In the genomic region with DNA sequence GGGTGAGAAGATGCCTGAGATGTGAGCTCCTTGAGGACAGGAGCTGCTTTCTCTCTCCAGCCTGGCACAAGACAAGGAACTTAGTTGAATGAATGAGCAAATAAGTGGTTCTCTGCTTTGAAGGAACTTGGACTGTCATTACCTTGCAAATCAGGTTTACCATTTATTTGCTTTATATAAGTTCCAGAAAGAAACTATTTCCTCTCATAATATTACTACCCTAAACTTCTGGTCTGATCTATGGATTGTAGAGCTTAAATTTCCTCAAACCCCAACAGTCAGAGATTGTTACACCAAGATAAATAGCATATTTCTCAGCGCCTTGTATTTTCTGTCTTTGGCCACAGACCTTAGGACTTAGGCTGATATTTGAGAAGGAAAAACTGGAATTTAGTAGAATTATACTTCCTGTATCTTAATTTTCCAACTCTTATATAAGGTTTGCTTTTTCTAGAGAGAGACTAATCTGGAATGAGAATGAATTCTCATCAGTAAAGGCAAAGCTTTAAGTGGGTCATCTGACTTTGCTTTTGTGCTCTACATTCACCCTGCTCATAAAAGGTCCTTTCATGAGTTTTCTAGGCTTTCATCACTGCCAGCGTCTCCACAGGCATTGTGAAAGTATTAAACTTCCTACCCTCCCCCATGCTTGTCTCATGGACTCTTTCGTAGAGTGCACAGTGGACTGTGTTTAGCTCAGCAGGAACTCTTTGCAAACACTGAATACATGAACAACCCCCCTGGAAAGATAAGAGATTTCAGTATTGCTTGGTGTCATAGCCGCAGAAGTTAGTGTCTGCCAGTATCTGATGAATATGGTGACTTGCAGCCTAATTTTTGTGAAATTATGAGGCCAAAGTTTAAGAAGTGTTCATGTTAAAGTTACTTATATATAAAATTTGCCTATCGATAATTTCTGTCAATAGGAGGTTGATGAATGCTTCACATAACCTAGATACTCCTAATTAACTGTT, we compare ENCODE assay signal across 2 cellular contexts.
A peak's percentile ranks its signal among the peaks of the same experiment; 100 is the strongest.
TF ChIP-seq lines count a peak whose summit lies in the region.

No MANE protein-coding gene starts in this region.

TF ChIP-seq in K562, 482 proteins besides CTCF, POLR2A, EP300 and RAD21 (continued from another document and continues in another):
- TF ChIP-seq ETV6 (IDR thresholded peaks at IDR 0.05; ENCODE audit: borderline replicate concordance in 1 of 2, low read depth in 2 of 2, low read length in 1 of 2) (no peak), ETV6 (CRISPR knock-in tag; IDR thresholded peaks at IDR 0.05; ENCODE audit: borderline replicate concordance) (no peak), CREM (IDR thresholded peaks at IDR 0.05; ENCODE audit: low read depth) (peak; percentile 50; the same call in 1 of the 2 replicates), ZFP1 (CRISPR knock-in tag; IDR thresholded peaks at IDR 0.05) (no peak), TGIF2 (CRISPR knock-in tag; IDR thresholded peaks at IDR 0.05) (no peak), LCOR (CRISPR knock-in tag; IDR thresholded peaks at IDR 0.05) (0 out of 2 replicates have a peak, but pooled peaks have one; percentile 14), KDM2B (CRISPR knock-in tag; IDR thresholded peaks at IDR 0.05) (no peak), SMARCE1 (IDR thresholded peaks at IDR 0.05) (peak; percentile 65; the same call in 1 of the 2 replicates), HDAC2 (IDR thresholded peaks at IDR 0.05) (peak; percentile 24; the same call in 1 of the 2 replicates), RB1 (IDR thresholded peaks at IDR 0.05; ENCODE audit: low read depth) (no peak), STAT5A (IDR thresholded peaks at IDR 0.05; ENCODE audit: borderline replicate concordance, low read length) (peak; percentile 32; the same call in 1 of the 2 replicates), RFX1 (IDR thresholded peaks at IDR 0.05) (no peak), EHMT2 (IDR thresholded peaks at IDR 0.05) (no peak), ZNF134 (CRISPR knock-in tag; conservative IDR thresholded peaks at IDR 0.05) (no peak), MYC (IDR thresholded peaks at IDR 0.05; ENCODE audit: low read depth, low read length) (no peak), MYC (CRISPR knock-in tag; IDR thresholded peaks at IDR 0.05; ENCODE audit: borderline replicate concordance, low read depth) (no peak), SOX6 (IDR thresholded peaks at IDR 0.05) (peak; percentile 80), TEAD2 (tag; IDR thresholded peaks at IDR 0.05) (no peak), RHOXF2B (CRISPR knock-in tag; conservative IDR thresholded peaks at IDR 0.05) (no peak), NFIC (IDR thresholded peaks at IDR 0.05) (no peak), CEBPB (tag; IDR thresholded peaks at IDR 0.05) (peak; percentile 84), VEZF1 (CRISPR knock-in tag; IDR thresholded peaks at IDR 0.05) (peak; percentile 56), PYGO2 (tag; IDR thresholded peaks at IDR 0.05) (no peak), KLF10 (CRISPR knock-in tag; IDR thresholded peaks at IDR 0.05) (no peak), CAMTA2 (CRISPR knock-in tag; conservative IDR thresholded peaks at IDR 0.05) (no peak), HMGXB4 (CRISPR knock-in tag; IDR thresholded peaks at IDR 0.05) (no peak), ZNF586 (CRISPR knock-in tag; conservative IDR thresholded peaks at IDR 0.05) (no peak), BCLAF1 (IDR thresholded peaks at IDR 0.05; ENCODE audit: borderline replicate concordance in 1 of 2, control insufficient read depth in 1 of 2, low read depth in 2 of 2, low read length in 1 of 2) (no peak), SMAD4 (CRISPR knock-in tag; conservative IDR thresholded peaks at IDR 0.05) (no peak)

TF ChIP-seq in HepG2, 621 proteins besides CTCF, POLR2A, EP300 and RAD21 (continued from another document and continues in another):
- TF ChIP-seq, protein P1, sequence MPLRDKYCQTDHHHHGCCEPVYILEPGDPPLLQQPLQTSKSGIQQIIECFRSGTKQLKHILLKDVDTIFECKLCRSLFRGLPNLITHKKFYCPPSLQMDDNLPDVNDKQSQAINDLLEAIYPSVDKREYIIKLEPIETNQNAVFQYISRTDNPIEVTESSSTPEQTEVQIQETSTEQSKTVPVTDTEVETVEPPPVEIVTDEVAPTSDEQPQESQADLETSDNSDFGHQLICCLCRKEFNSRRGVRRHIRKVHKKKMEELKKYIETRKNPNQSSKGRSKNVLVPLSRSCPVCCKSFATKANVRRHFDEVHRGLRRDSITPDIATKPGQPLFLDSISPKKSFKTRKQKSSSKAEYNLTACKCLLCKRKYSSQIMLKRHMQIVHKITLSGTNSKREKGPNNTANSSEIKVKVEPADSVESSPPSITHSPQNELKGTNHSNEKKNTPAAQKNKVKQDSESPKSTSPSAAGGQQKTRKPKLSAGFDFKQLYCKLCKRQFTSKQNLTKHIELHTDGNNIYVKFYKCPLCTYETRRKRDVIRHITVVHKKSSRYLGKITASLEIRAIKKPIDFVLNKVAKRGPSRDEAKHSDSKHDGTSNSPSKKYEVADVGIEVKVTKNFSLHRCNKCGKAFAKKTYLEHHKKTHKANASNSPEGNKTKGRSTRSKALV (CRISPR knock-in tag; IDR thresholded peaks at IDR 0.05): no peak
- TF ChIP-seq, protein P2, sequence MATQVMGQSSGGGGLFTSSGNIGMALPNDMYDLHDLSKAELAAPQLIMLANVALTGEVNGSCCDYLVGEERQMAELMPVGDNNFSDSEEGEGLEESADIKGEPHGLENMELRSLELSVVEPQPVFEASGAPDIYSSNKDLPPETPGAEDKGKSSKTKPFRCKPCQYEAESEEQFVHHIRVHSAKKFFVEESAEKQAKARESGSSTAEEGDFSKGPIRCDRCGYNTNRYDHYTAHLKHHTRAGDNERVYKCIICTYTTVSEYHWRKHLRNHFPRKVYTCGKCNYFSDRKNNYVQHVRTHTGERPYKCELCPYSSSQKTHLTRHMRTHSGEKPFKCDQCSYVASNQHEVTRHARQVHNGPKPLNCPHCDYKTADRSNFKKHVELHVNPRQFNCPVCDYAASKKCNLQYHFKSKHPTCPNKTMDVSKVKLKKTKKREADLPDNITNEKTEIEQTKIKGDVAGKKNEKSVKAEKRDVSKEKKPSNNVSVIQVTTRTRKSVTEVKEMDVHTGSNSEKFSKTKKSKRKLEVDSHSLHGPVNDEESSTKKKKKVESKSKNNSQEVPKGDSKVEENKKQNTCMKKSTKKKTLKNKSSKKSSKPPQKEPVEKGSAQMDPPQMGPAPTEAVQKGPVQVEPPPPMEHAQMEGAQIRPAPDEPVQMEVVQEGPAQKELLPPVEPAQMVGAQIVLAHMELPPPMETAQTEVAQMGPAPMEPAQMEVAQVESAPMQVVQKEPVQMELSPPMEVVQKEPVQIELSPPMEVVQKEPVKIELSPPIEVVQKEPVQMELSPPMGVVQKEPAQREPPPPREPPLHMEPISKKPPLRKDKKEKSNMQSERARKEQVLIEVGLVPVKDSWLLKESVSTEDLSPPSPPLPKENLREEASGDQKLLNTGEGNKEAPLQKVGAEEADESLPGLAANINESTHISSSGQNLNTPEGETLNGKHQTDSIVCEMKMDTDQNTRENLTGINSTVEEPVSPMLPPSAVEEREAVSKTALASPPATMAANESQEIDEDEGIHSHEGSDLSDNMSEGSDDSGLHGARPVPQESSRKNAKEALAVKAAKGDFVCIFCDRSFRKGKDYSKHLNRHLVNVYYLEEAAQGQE (IDR thresholded peaks at IDR 0.05; ENCODE audit: borderline replicate concordance in 1 of 2, low read depth in 1 of 2, low read length in 2 of 2): peak in 1 of 2 experiments; percentile 81; a peak in 1 of 4 replicates
- TF ChIP-seq NFKBIZ (CRISPR knock-in tag; IDR thresholded peaks at IDR 0.05) (0 out of 2 replicates have a peak, but pooled peaks have one; percentile 87), KAT7 (CRISPR knock-in tag; IDR thresholded peaks at IDR 0.05; ENCODE audit: borderline replicate concordance) (no peak; the same call in 1 of the 2 replicates), ZNF720 (CRISPR knock-in tag; IDR thresholded peaks at IDR 0.05) (no peak), CBFB (CRISPR knock-in tag; IDR thresholded peaks at IDR 0.05) (peak; percentile 89), FOSL1 (CRISPR knock-in tag; IDR thresholded peaks at IDR 0.05; ENCODE audit: borderline replicate concordance) (no peak), ZNF652 (CRISPR knock-in tag; IDR thresholded peaks at IDR 0.05; ENCODE audit: borderline replicate concordance, low read depth) (peak; percentile 22; the same call in 1 of the 2 replicates), HDAC6 (IDR thresholded peaks at IDR 0.05; ENCODE audit: low read depth, low read length) (no peak), ZNF441 (CRISPR knock-in tag; IDR thresholded peaks at IDR 0.05; ENCODE audit: borderline replicate concordance) (peak; percentile 69; the same call in 1 of the 2 replicates), ZNF124 (CRISPR knock-in tag; IDR thresholded peaks at IDR 0.05) (peak; percentile 90), TEAD2 (CRISPR knock-in tag; IDR thresholded peaks at IDR 0.05) (no peak), POLR2G (IDR thresholded peaks at IDR 0.05; ENCODE audit: low read depth, low read length) (no peak), MTF2 (CRISPR knock-in tag; IDR thresholded peaks at IDR 0.05; ENCODE audit: borderline replicate concordance) (no peak), HNF4G (IDR thresholded peaks at IDR 0.05; ENCODE audit: borderline replicate concordance, low read depth, low read length) (peak; percentile 77), HNF4G (CRISPR knock-in tag; IDR thresholded peaks at IDR 0.05; ENCODE audit: borderline replicate concordance, low read depth) (no peak; the same call in 1 of the 2 replicates), ZSCAN31 (CRISPR knock-in tag; IDR thresholded peaks at IDR 0.05; ENCODE audit: low read depth) (0 out of 2 replicates have a peak, but pooled peaks have one; percentile 49), ZFX (CRISPR knock-in tag; IDR thresholded peaks at IDR 0.05; ENCODE audit: low read depth) (no peak), NFYB (CRISPR knock-in tag; IDR thresholded peaks at IDR 0.05) (no peak), PCBP1 (IDR thresholded peaks at IDR 0.05; ENCODE audit: borderline replicate concordance, low read depth, low read length) (no peak), ZNF564 (CRISPR knock-in tag; IDR thresholded peaks at IDR 0.05) (0 out of 2 replicates have a peak, but pooled peaks have one; percentile 58), EZH2 (conservative IDR thresholded peaks at IDR 0.05; ENCODE audit: low read depth, low read length) (no peak), TEAD3 (CRISPR knock-in tag; optimal IDR thresholded peaks at IDR 0.05; ENCODE audit: borderline replicate concordance) (peak; percentile 90), DNMT1 (CRISPR knock-in tag; IDR thresholded peaks at IDR 0.05) (no peak), ZNF607 (CRISPR knock-in tag; IDR thresholded peaks at IDR 0.05; ENCODE audit: borderline replicate concordance) (no peak; the same call in 1 of the 2 replicates), XRCC5 (optimal IDR thresholded peaks at IDR 0.05; ENCODE audit: low read length) (peak; percentile 94), ATF3 (CRISPR knock-in tag; IDR thresholded peaks at IDR 0.05) (peak; percentile 89), ZSCAN12 (CRISPR knock-in tag; IDR thresholded peaks at IDR 0.05) (no peak)
- TF ChIP-seq, protein P3, sequence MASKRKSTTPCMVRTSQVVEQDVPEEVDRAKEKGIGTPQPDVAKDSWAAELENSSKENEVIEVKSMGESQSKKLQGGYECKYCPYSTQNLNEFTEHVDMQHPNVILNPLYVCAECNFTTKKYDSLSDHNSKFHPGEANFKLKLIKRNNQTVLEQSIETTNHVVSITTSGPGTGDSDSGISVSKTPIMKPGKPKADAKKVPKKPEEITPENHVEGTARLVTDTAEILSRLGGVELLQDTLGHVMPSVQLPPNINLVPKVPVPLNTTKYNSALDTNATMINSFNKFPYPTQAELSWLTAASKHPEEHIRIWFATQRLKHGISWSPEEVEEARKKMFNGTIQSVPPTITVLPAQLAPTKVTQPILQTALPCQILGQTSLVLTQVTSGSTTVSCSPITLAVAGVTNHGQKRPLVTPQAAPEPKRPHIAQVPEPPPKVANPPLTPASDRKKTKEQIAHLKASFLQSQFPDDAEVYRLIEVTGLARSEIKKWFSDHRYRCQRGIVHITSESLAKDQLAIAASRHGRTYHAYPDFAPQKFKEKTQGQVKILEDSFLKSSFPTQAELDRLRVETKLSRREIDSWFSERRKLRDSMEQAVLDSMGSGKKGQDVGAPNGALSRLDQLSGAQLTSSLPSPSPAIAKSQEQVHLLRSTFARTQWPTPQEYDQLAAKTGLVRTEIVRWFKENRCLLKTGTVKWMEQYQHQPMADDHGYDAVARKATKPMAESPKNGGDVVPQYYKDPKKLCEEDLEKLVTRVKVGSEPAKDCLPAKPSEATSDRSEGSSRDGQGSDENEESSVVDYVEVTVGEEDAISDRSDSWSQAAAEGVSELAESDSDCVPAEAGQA (IDR thresholded peaks at IDR 0.05; ENCODE audit: low read depth): no peak; the same call in 1 of the 2 replicates
- TF ChIP-seq, protein P3 (CRISPR knock-in tag; IDR thresholded peaks at IDR 0.05; ENCODE audit: borderline replicate concordance): no peak
- TF ChIP-seq, protein P4, sequence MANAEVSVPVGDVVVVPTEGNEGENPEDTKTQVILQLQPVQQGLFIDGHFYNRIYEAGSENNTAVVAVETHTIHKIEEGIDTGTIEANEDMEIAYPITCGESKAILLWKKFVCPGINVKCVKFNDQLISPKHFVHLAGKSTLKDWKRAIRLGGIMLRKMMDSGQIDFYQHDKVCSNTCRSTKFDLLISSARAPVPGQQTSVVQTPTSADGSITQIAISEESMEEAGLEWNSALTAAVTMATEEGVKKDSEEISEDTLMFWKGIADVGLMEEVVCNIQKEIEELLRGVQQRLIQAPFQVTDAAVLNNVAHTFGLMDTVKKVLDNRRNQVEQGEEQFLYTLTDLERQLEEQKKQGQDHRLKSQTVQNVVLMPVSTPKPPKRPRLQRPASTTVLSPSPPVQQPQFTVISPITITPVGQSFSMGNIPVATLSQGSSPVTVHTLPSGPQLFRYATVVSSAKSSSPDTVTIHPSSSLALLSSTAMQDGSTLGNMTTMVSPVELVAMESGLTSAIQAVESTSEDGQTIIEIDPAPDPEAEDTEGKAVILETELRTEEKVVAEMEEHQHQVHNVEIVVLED (CRISPR knock-in tag; IDR thresholded peaks at IDR 0.05; ENCODE audit: borderline replicate concordance): peak; percentile 72
